Comparison of ENCODE assay signal across 8 cellular contexts in genomic region chr19:34962945-34963530, GRCh38. TPM values are rescaled to one million over a fixed set of nuclear protein-coding genes. Genes with fewer than 3 reads are reported as not detected.
DNase-seq lines count a peak whose midpoint lies in the region; ATAC-seq, FAIRE-seq and TF ChIP-seq lines count a peak whose summit lies in the region.

No MANE protein-coding gene starts in this region.

- H3K4me2 ChIP-seq in GM12878 (ENCODE audit: control insufficient read depth, insufficient read depth) (peak overlapping the region; percentile 81), HepG2 (ENCODE audit: low read depth, low read length) (peak overlapping the region; percentile 87)

- ATAC-seq in GM12878, result peak; percentile 14
- ATAC-seq in HepG2, result peak; percentile 42
- no peak for ATAC-seq in HG03439 (IDR thresholded peaks at IDR 0.05; ENCODE audit: unreplicated experiment)
- ATAC-seq in GM19452 (IDR thresholded peaks at IDR 0.05; ENCODE audit: unreplicated experiment), result no peak

- 32% methylated on average over 9 of the region's 9 CpGs for WGBS in GM12878 (ENCODE audit: insufficient coverage, insufficient replicate concordance, low lambda C conversion rate, missing lambda C conversion rate)
- WGBS in HepG2 (ENCODE audit: low lambda C conversion rate), result 5% methylated on average over 9 of the region's 9 CpGs
- 32 to 36% methylated on average over 9 of the region's 9 CpGs for WGBS in tibial nerve, 2 donors

- CTCF ChIA-PET in GM12878 (lab: Yijun Ruan, JAX), result interaction anchor here (0.6 to 1.0 kb wide), 2 partner anchors 76 to 174 kb away, joined by 3 read pairs; no protein-coding TSS in a partner anchor
- CTCF ChIA-PET in HepG2 (lab: Yijun Ruan, JAX; ENCODE audit: low intra/inter-chr PET ratio, low total read pairs), result no interaction called here

- RAD21 ChIA-PET in GM12878 (lab: Charles Lee; ENCODE audit: unreplicated experiment), result interaction anchor here (0.9 kb wide), 1 partner anchor 38 kb away, joined by 3 read pairs; no protein-coding TSS in a partner anchor

- H3K4me1 ChIP-seq in GM12878 (ENCODE audit: control insufficient read depth, insufficient read depth, low read length) (peaks cover 4% of the 10 kb centered on the region), HepG2 (ENCODE audit: insufficient read depth, low read length) (peaks cover 54% of the 10 kb centered on the region), tibial nerve (peaks cover 0 to 23% (median 14%) of the 10 kb centered on the region in 4 donors)

- H3K9ac ChIP-seq in GM12878 (ENCODE audit: control insufficient read depth, insufficient read depth, low read length) (peak overlapping the region; percentile 64), HepG2 (ENCODE audit: insufficient read depth, low read depth, low read length) (peak overlapping the region; percentile 77)

- SMC1A ChIA-PET in GM12878 (lab: Charles Lee; ENCODE audit: uncharacterized antibody, unreplicated experiment), result interaction anchor here (0.6 to 2.2 kb wide), 3 partner anchors 10 to 525 kb away, joined by 3 to 7 read pairs (median 4); no protein-coding TSS in a partner anchor

- H3K9me3 ChIP-seq in GM12878 (replicated peaks; ENCODE audit: control insufficient read depth, insufficient read depth, low read length), result peaks cover 27% of the 10 kb centered on the region
- 0 out of 2 replicates have a peak, but pooled peaks cover 6% of the 10 kb centered on the region for H3K9me3 ChIP-seq in HepG2 (ENCODE audit: low read length)
- H3K9me3 ChIP-seq in tibial nerve, result peaks cover 0 to 45% (median 10%) of the 10 kb centered on the region in 4 donors

- no TSS peak for BruUV-seq in GM12878 (replicated peaks; lab: Mats Ljungman, UMichigan)
- no TSS peak for BruUV-seq in HepG2 (replicated peaks; lab: Mats Ljungman, UMichigan)

- TF ChIP-seq CTCF in GM12878 (IDR thresholded peaks at IDR 0.05 in 2 of 3, conservative IDR thresholded peaks at IDR 0.05 in 1 of 3; ENCODE audit: control insufficient read depth in 2 of 3, extremely low read depth in 1 of 3, insufficient read depth in 1 of 3, low read depth in 3 of 3, low read length in 3 of 3) (no peak), HepG2 (CRISPR knock-in tag; IDR thresholded peaks at IDR 0.05) (no peak), tibial nerve (IDR thresholded peaks at IDR 0.05) (no peak)

- H3K4me3 ChIP-seq in GM12878 (peak overlapping the region; percentile 80), HepG2 (replicated peaks in 1 of 3; ENCODE audit: insufficient read depth in 1 of 3, low read depth in 2 of 3, low read length in 3 of 3) (peak overlapping the region; percentile 87 to 96 (median 96)), tibial nerve (peak overlapping the region; percentile 77 to 96 (median 89))

- intact Hi-C loops in GM12878 (cut with micrococcal nuclease; ENCODE audit: unreplicated experiment), result no loop called here
- intact Hi-C loops in HepG2 (cut with micrococcal nuclease; ENCODE audit: unreplicated experiment), result no loop called here

- TF ChIP-seq RAD21 in GM12878 (IDR thresholded peaks at IDR 0.05; ENCODE audit: insufficient read depth, low read depth, low read length), result no peak
- no peak for TF ChIP-seq RAD21 in HepG2 (CRISPR knock-in tag; IDR thresholded peaks at IDR 0.05)

- no peaks in the 10 kb centered on the region for H3K27me3 ChIP-seq in GM12878 (replicated peaks in 1 of 2; ENCODE audit: control insufficient read depth in 2 of 2, insufficient read depth in 2 of 2, low read length in 1 of 2)
- H3K27me3 ChIP-seq in HepG2 (ENCODE audit: control insufficient read depth in 1 of 2, insufficient read depth in 2 of 2, low read length in 2 of 2), result peaks cover 1 to 16% of the 10 kb centered on the region in 2 experiments; a peak in 2 of 5 replicates
- H3K27me3 ChIP-seq in tibial nerve, result no peaks in the 10 kb centered on the region

- H3K36me3 ChIP-seq in GM12878 (ENCODE audit: control insufficient read depth in 2 of 2, insufficient read depth in 2 of 2, low read length in 1 of 2), result peaks cover 10 to 11% of the 10 kb centered on the region in 2 experiments; a peak in 3 of 4 replicates
- peaks cover 17 to 30% of the 10 kb centered on the region in 2 experiments for H3K36me3 ChIP-seq in HepG2 (replicated peaks in 1 of 2; ENCODE audit: control insufficient read depth in 1 of 2, insufficient read depth in 2 of 2, low read length in 2 of 2)
- peaks cover 7 to 38% (median 26%) of the 10 kb centered on the region in 3 donors for H3K36me3 ChIP-seq in tibial nerve

- DNase-seq in AG20443 (ENCODE audit: low spot score) (peak; percentile 41), HuH-7 (ENCODE audit: low spot score) (peak; percentile 23), GM12878 (ENCODE audit: low read depth, low spot score) (no peak), HepG2 (ENCODE audit: low spot score) (no peak), tibial nerve (ENCODE audit: low spot score in 2 of 2) (no peak)
- no peak for DNase-seq in stimulated activated naive CD4-positive, alpha-beta T cell treated with Interleukin-2 at 50 U/mL for 16 hours (lab: John Stamatoyannopoulos, UW)

- POLR2A ChIA-PET in GM12878 (lab: Charles Lee), result interaction anchor here (0.5 kb wide), 1 partner anchor 121 kb away, joined by 4 read pairs; no protein-coding TSS in a partner anchor
- POLR2A ChIA-PET in HepG2 (lab: Yijun Ruan, JAX), result interaction anchor here (1.1 to 1.3 kb wide), 3 partner anchors 32 to 43 kb away, joined by 4 read pairs; partner anchors contain the start of gene ZNF30

- TF ChIP-seq EP300 in GM12878 (IDR thresholded peaks at IDR 0.05; ENCODE audit: borderline replicate concordance in 1 of 2, control insufficient read depth in 1 of 2, low read depth in 2 of 2, low read length in 2 of 2) (no peak), HepG2 (IDR thresholded peaks at IDR 0.05; ENCODE audit: low read depth in 2 of 2, low read length in 2 of 2) (no peak), HepG2 (CRISPR knock-in tag; IDR thresholded peaks at IDR 0.05; ENCODE audit: borderline replicate concordance) (no peak), tibial nerve (IDR thresholded peaks at IDR 0.05) (no peak)

- H2AFZ ChIP-seq in GM12878 (ENCODE audit: control insufficient read depth, low read depth, low read length), result peak overlapping the region; percentile 95
- H2AFZ ChIP-seq in HepG2 (ENCODE audit: low read length), result no peak overlapping the region

- TF ChIP-seq POLR2A in GM12878 (IDR thresholded peaks at IDR 0.05; ENCODE audit: low read depth, low read length) (no peak), HepG2 (IDR thresholded peaks at IDR 0.05; ENCODE audit: insufficient read depth in 1 of 2, low read depth in 2 of 2, low read length in 2 of 2) (no peak), tibial nerve (IDR thresholded peaks at IDR 0.05) (no peak)

- peaks cover 7% of the 10 kb centered on the region for H3K79me2 ChIP-seq in GM12878 (ENCODE audit: control insufficient read depth, insufficient read depth, low read length)
- peaks cover 33% of the 10 kb centered on the region for H3K79me2 ChIP-seq in HepG2 (ENCODE audit: insufficient read depth, low read length)

- H3K27ac ChIP-seq in GM12878 (ENCODE audit: control insufficient read depth, insufficient read depth) (no peak overlapping the region; the same call in 1 of the 2 replicates), HepG2 (ENCODE audit: extremely low read length, insufficient read depth, low read length) (peak overlapping the region; percentile 63), tibial nerve (peak overlapping the region in 2 of 4 donors; percentile 58 to 66)

- FAIRE-seq in GM12878 (lab: Jason Lieb, UNC) (no peak), HepG2 (lab: Jason Lieb, UNC) (no peak)

- H4K20me1 ChIP-seq in GM12878 (ENCODE audit: control insufficient read depth, insufficient read depth), result no peaks in the 10 kb centered on the region
- H4K20me1 ChIP-seq in HepG2 (ENCODE audit: insufficient read depth, low read length), result peaks cover 23% of the 10 kb centered on the region; the same call in 1 of the 2 replicates

- in situ Hi-C loops in GM12878 (cut with MboI) (loop anchor here (25.0 kb wide), 1 partner anchor 1399 kb away; no protein-coding TSS in a partner anchor), HepG2 (cut with HindIII; ENCODE audit: extremely low pct_ligation_motif_present, low pct_unique_long_range_greater_than_20kb) (no loop called here)

RNA-seq across cellular contexts. Expression of gene ZNF792, which starts 1.0 kb away (rescaled TPM):
- total RNA-seq in GM12878 (2013; cell fraction: nucleolus; rRNA removed), result 26.2 and 26.7 TPM in 2 replicates
- total RNA-seq in GM12878 (2014; rRNA removed), result 2.3 and 2.8 TPM in 2 replicates
- 2.2 and 2.6 TPM in 2 replicates for total RNA-seq in GM12878 (2014; rRNA removed; fragmentation: Illumina TruSeq; extraction: Trizol)
- total RNA-seq in GM12878 (2021), result 2.0 and 2.2 TPM in 2 replicates
- polyA plus RNA-seq in GM12878 (2011; ENCODE audit: low read depth), result 2.1 TPM
- 4.8 and 5.3 TPM in 2 replicates for polyA plus RNA-seq in GM12878 (2011; rRNA removed)
- polyA plus RNA-seq in GM12878 (2011; cell fraction: cytosol; rRNA removed), result 3.6 TPM in 2 replicates
- 4.4 and 6.2 TPM in 2 replicates for polyA plus RNA-seq in GM12878 (2011; cell fraction: nucleus; rRNA removed)
- 2.0 and 2.4 TPM in 2 replicates for polyA plus RNA-seq in GM12878 (2012)
- polyA plus RNA-seq in GM12878 (2014; fragmentation: Illumina TruSeq; extraction: Trizol), result 1.2 and 1.3 TPM in 2 replicates
- polyA plus RNA-seq in GM12878 (2014; fragmentation: Nextera tagmentation; extraction: Ambion mirVana), result under 1 TPM; 0.53 to 0.63 TPM
- polyA plus RNA-seq in GM12878 (2014; rRNA removed), result 0.97 and 1.0 TPM in 2 replicates
- 1 to 10 TPM in 1 of 2 experiments, under 1 TPM in 1; 0.87 to 1.3 TPM for polyA plus RNA-seq in GM12878 (2016; fragmentation: Nextera tagmentation; extraction: Ambion mirVana)
- 18.5 and 19.5 TPM in 2 replicates for polyA minus RNA-seq in GM12878 (2011; rRNA and poly(A)+ RNA removed)
- polyA minus RNA-seq in GM12878 (2011; cell fraction: cytosol; rRNA and poly(A)+ RNA removed), result 3.1 and 3.7 TPM in 2 replicates
- polyA minus RNA-seq in GM12878 (2011; cell fraction: nucleus; rRNA and poly(A)+ RNA removed), result 18.0 and 19.1 TPM in 2 replicates
- total RNA-seq in HepG2 (2016; rRNA removed; fragmentation: Illumina TruSeq; extraction: Trizol), result 5.5 and 6.3 TPM in 2 replicates
- total RNA-seq in HepG2 (2016; cell fraction: cytosol; rRNA removed; fragmentation: Illumina TruSeq; extraction: Trizol; ENCODE audit: low read depth), result 0.61 and 0.88 TPM in 2 replicates
- 4.8 and 6.5 TPM in 2 replicates for total RNA-seq in HepG2 (2016; cell fraction: insoluble cytoplasmic fraction; rRNA removed; fragmentation: Illumina TruSeq; extraction: Trizol)
- total RNA-seq in HepG2 (2016; cell fraction: membrane; rRNA removed; fragmentation: Illumina TruSeq; extraction: Trizol), result 3.4 TPM in 2 replicates
- total RNA-seq in HepG2 (2016; cell fraction: nucleus; rRNA removed; fragmentation: Illumina TruSeq; extraction: Trizol), result 4.8 and 6.0 TPM in 2 replicates
- polyA plus RNA-seq in HepG2 (2011; rRNA removed), result 9.1 and 11.5 TPM in 2 replicates
- polyA plus RNA-seq in HepG2 (2011; cell fraction: cytosol; rRNA removed), result 6.9 and 7.9 TPM in 2 replicates
- polyA plus RNA-seq in HepG2 (2011; cell fraction: nucleus; rRNA removed), result 8.8 and 9.8 TPM in 2 replicates
- polyA plus RNA-seq in HepG2 (2012), result 4.4 and 4.5 TPM in 2 replicates
- 0.40 and 0.45 TPM in 2 replicates for polyA plus RNA-seq in HepG2 (2016; cell fraction: cytosol; fragmentation: Illumina TruSeq; extraction: Trizol; ENCODE audit: low read depth)
- 2.9 and 3.3 TPM in 2 replicates for polyA plus RNA-seq in HepG2 (2016; cell fraction: insoluble cytoplasmic fraction; fragmentation: Illumina TruSeq; extraction: Trizol; ENCODE audit: low read depth)
- polyA plus RNA-seq in HepG2 (2016; cell fraction: membrane; fragmentation: Illumina TruSeq; extraction: Trizol; ENCODE audit: low read depth), result 1.0 and 1.2 TPM in 2 replicates
- polyA plus RNA-seq in HepG2 (2016; cell fraction: nucleus; fragmentation: Illumina TruSeq; extraction: Trizol; ENCODE audit: insufficient read depth, low read depth), result 3.7 and 4.6 TPM in 2 replicates
- polyA minus RNA-seq in HepG2 (2011; rRNA and poly(A)+ RNA removed; ENCODE audit: low replicate concordance), result 5.1 and 35.3 TPM in 2 replicates
- 17.0 and 18.6 TPM in 2 replicates for polyA minus RNA-seq in HepG2 (2011; cell fraction: cytosol; rRNA and poly(A)+ RNA removed)
- polyA minus RNA-seq in HepG2 (2011; cell fraction: nucleus; rRNA and poly(A)+ RNA removed), result 31.9 and 39.7 TPM in 2 replicates
- total RNA-seq in tibial nerve, result 1 to 10 TPM; 2.3 to 7.1 (median 5.5) TPM

RNA-seq across cellular contexts. Expression of gene ZNF30, which starts 36.3 kb away (rescaled TPM):
- total RNA-seq in GM12878 (2013; cell fraction: nucleolus; rRNA removed), result 3.3 and 3.9 TPM in 2 replicates
- total RNA-seq in GM12878 (2014; rRNA removed) (0.82 and 0.85 TPM in 2 replicates), GM12878 (2014; rRNA removed; fragmentation: Illumina TruSeq; extraction: Trizol) (1.2 and 1.5 TPM in 2 replicates), GM12878 (2021) (0.98 and 1.2 TPM in 2 replicates), HepG2 (2016; rRNA removed; fragmentation: Illumina TruSeq; extraction: Trizol) (4.4 and 6.2 TPM in 2 replicates), tibial nerve (1 to 10 TPM; 1.2 to 4.3 (median 3.1) TPM)
- polyA plus RNA-seq in GM12878 (2011; ENCODE audit: low read depth), result 1.2 TPM
- polyA plus RNA-seq in GM12878 (2011; rRNA removed) (2.3 and 3.1 TPM in 2 replicates), GM12878 (2014; fragmentation: Illumina TruSeq; extraction: Trizol) (0.97 and 2.8 TPM in 2 replicates), GM12878 (2014; fragmentation: Nextera tagmentation; extraction: Ambion mirVana) (1 to 10 TPM; 1.2 to 1.6 TPM), GM12878 (2014; rRNA removed) (0.80 and 1.1 TPM in 2 replicates), GM12878 (2016; fragmentation: Nextera tagmentation; extraction: Ambion mirVana) (1 to 10 TPM; 1.3 to 1.8 TPM), HepG2 (2011; rRNA removed) (2.1 and 2.3 TPM in 2 replicates)
- 1.1 and 1.3 TPM in 2 replicates for polyA plus RNA-seq in GM12878 (2011; cell fraction: cytosol; rRNA removed)
- polyA plus RNA-seq in GM12878 (2011; cell fraction: nucleus; rRNA removed), result 1.7 TPM in 2 replicates
- 1.1 TPM in 2 replicates for polyA plus RNA-seq in GM12878 (2012)
- 2.2 and 2.3 TPM in 2 replicates for polyA minus RNA-seq in GM12878 (2011; rRNA and poly(A)+ RNA removed)
- polyA minus RNA-seq in GM12878 (2011; cell fraction: cytosol; rRNA and poly(A)+ RNA removed), result 0.94 and 1.6 TPM in 2 replicates
- 2.7 and 3.8 TPM in 2 replicates for polyA minus RNA-seq in GM12878 (2011; cell fraction: nucleus; rRNA and poly(A)+ RNA removed)
- total RNA-seq in HepG2 (2016; cell fraction: cytosol; rRNA removed; fragmentation: Illumina TruSeq; extraction: Trizol; ENCODE audit: low read depth), result 1.3 and 1.4 TPM in 2 replicates
- 4.0 and 6.2 TPM in 2 replicates for total RNA-seq in HepG2 (2016; cell fraction: insoluble cytoplasmic fraction; rRNA removed; fragmentation: Illumina TruSeq; extraction: Trizol)
- 1.6 and 2.0 TPM in 2 replicates for total RNA-seq in HepG2 (2016; cell fraction: membrane; rRNA removed; fragmentation: Illumina TruSeq; extraction: Trizol)
- total RNA-seq in HepG2 (2016; cell fraction: nucleus; rRNA removed; fragmentation: Illumina TruSeq; extraction: Trizol), result 2.9 TPM in 2 replicates
- 0.99 and 2.0 TPM in 2 replicates for polyA plus RNA-seq in HepG2 (2011; cell fraction: cytosol; rRNA removed)
- 1.7 and 2.2 TPM in 2 replicates for polyA plus RNA-seq in HepG2 (2011; cell fraction: nucleus; rRNA removed)
- polyA plus RNA-seq in HepG2 (2012), result 2.0 and 2.3 TPM in 2 replicates
- polyA plus RNA-seq in HepG2 (2016; cell fraction: cytosol; fragmentation: Illumina TruSeq; extraction: Trizol; ENCODE audit: low read depth), result 0.37 and 0.49 TPM in 2 replicates
- 4.0 and 4.7 TPM in 2 replicates for polyA plus RNA-seq in HepG2 (2016; cell fraction: insoluble cytoplasmic fraction; fragmentation: Illumina TruSeq; extraction: Trizol; ENCODE audit: low read depth)
- polyA plus RNA-seq in HepG2 (2016; cell fraction: membrane; fragmentation: Illumina TruSeq; extraction: Trizol; ENCODE audit: low read depth), result 0.87 and 1.1 TPM in 2 replicates
- 5.5 and 5.9 TPM in 2 replicates for polyA plus RNA-seq in HepG2 (2016; cell fraction: nucleus; fragmentation: Illumina TruSeq; extraction: Trizol; ENCODE audit: insufficient read depth, low read depth)
- 2.0 and 3.4 TPM in 2 replicates for polyA minus RNA-seq in HepG2 (2011; rRNA and poly(A)+ RNA removed; ENCODE audit: low replicate concordance)
- 1.5 and 1.8 TPM in 2 replicates for polyA minus RNA-seq in HepG2 (2011; cell fraction: cytosol; rRNA and poly(A)+ RNA removed)
- 3.5 and 4.0 TPM in 2 replicates for polyA minus RNA-seq in HepG2 (2011; cell fraction: nucleus; rRNA and poly(A)+ RNA removed)

RNA-seq across cellular contexts. Expression of gene GRAMD1A, which starts 37.1 kb away (rescaled TPM):
- 208 and 225 TPM in 2 replicates for total RNA-seq in GM12878 (2013; cell fraction: nucleolus; rRNA removed)
- total RNA-seq in GM12878 (2014; rRNA removed) (36.1 and 41.9 TPM in 2 replicates), GM12878 (2014; rRNA removed; fragmentation: Illumina TruSeq; extraction: Trizol) (14.8 and 16.9 TPM in 2 replicates), GM12878 (2021) (69.1 and 71.0 TPM in 2 replicates), HepG2 (2016; rRNA removed; fragmentation: Illumina TruSeq; extraction: Trizol) (8.0 and 14.7 TPM in 2 replicates), tibial nerve (100 to 1,000 TPM in 1 of 4 donors, 10 to 100 TPM in 3; 53.1 to 108 (median 61.6) TPM)
- 20.0 TPM for polyA plus RNA-seq in GM12878 (2011; ENCODE audit: low read depth)
- polyA plus RNA-seq in GM12878 (2011; rRNA removed) (32.2 and 60.8 TPM in 2 replicates), GM12878 (2014; fragmentation: Illumina TruSeq; extraction: Trizol) (21.9 and 32.7 TPM in 2 replicates), GM12878 (2014; fragmentation: Nextera tagmentation; extraction: Ambion mirVana) (1 to 10 TPM in 1 of 2 experiments, under 1 TPM in 1; 0.79 to 2.0 TPM), GM12878 (2014; rRNA removed) (73.6 and 79.8 TPM in 2 replicates), GM12878 (2016; fragmentation: Nextera tagmentation; extraction: Ambion mirVana) (10 to 100 TPM; 22.1 to 37.9 TPM), HepG2 (2011; rRNA removed) (171 and 181 TPM in 2 replicates)
- polyA plus RNA-seq in GM12878 (2011; cell fraction: cytosol; rRNA removed), result 67.4 and 69.1 TPM in 2 replicates
- polyA plus RNA-seq in GM12878 (2011; cell fraction: nucleus; rRNA removed), result 169 and 199 TPM in 2 replicates
- 48.1 and 61.6 TPM in 2 replicates for polyA plus RNA-seq in GM12878 (2012)
- polyA minus RNA-seq in GM12878 (2011; rRNA and poly(A)+ RNA removed), result 47.9 and 85.8 TPM in 2 replicates
- 31.1 and 31.4 TPM in 2 replicates for polyA minus RNA-seq in GM12878 (2011; cell fraction: cytosol; rRNA and poly(A)+ RNA removed)
- 29.5 and 41.4 TPM in 2 replicates for polyA minus RNA-seq in GM12878 (2011; cell fraction: nucleus; rRNA and poly(A)+ RNA removed)
- 23.3 and 25.4 TPM in 2 replicates for total RNA-seq in HepG2 (2016; cell fraction: cytosol; rRNA removed; fragmentation: Illumina TruSeq; extraction: Trizol; ENCODE audit: low read depth)
- 7.2 and 15.9 TPM in 2 replicates for total RNA-seq in HepG2 (2016; cell fraction: insoluble cytoplasmic fraction; rRNA removed; fragmentation: Illumina TruSeq; extraction: Trizol)
- 26.9 and 28.0 TPM in 2 replicates for total RNA-seq in HepG2 (2016; cell fraction: membrane; rRNA removed; fragmentation: Illumina TruSeq; extraction: Trizol)
- total RNA-seq in HepG2 (2016; cell fraction: nucleus; rRNA removed; fragmentation: Illumina TruSeq; extraction: Trizol), result 17.9 and 19.7 TPM in 2 replicates
- 68.5 and 120 TPM in 2 replicates for polyA plus RNA-seq in HepG2 (2011; cell fraction: cytosol; rRNA removed)
- polyA plus RNA-seq in HepG2 (2011; cell fraction: nucleus; rRNA removed), result 669 and 1,022 TPM in 2 replicates
- polyA plus RNA-seq in HepG2 (2012), result 68.6 and 85.6 TPM in 2 replicates
- 47.6 and 52.1 TPM in 2 replicates for polyA plus RNA-seq in HepG2 (2016; cell fraction: cytosol; fragmentation: Illumina TruSeq; extraction: Trizol; ENCODE audit: low read depth)
- 11.6 and 19.2 TPM in 2 replicates for polyA plus RNA-seq in HepG2 (2016; cell fraction: insoluble cytoplasmic fraction; fragmentation: Illumina TruSeq; extraction: Trizol; ENCODE audit: low read depth)
- polyA plus RNA-seq in HepG2 (2016; cell fraction: membrane; fragmentation: Illumina TruSeq; extraction: Trizol; ENCODE audit: low read depth), result 43.5 and 50.9 TPM in 2 replicates
- 55.7 and 69.0 TPM in 2 replicates for polyA plus RNA-seq in HepG2 (2016; cell fraction: nucleus; fragmentation: Illumina TruSeq; extraction: Trizol; ENCODE audit: insufficient read depth, low read depth)
- polyA minus RNA-seq in HepG2 (2011; rRNA and poly(A)+ RNA removed; ENCODE audit: low replicate concordance), result 32.3 and 120 TPM in 2 replicates
- 59.4 and 66.8 TPM in 2 replicates for polyA minus RNA-seq in HepG2 (2011; cell fraction: cytosol; rRNA and poly(A)+ RNA removed)
- 94.2 and 105 TPM in 2 replicates for polyA minus RNA-seq in HepG2 (2011; cell fraction: nucleus; rRNA and poly(A)+ RNA removed)

Comparison
In these comparisons a context has a peak if more than half of its experiments do, and no peak if none do; other contexts are left out.
1. DNase-seq: peak in AG20443 (single experiment) and HuH-7 (single experiment); none in GM12878 (single experiment), HepG2 (single experiment), tibial nerve (0 of 2) and stimulated activated naive CD4-positive, alpha-beta T cell treated with Interleukin-2 at 50 U/mL for 16 hours (single experiment).
2. ATAC-seq: peak in GM12878 (single experiment) and HepG2 (single experiment); none in HG03439 (single experiment) and GM19452 (single experiment).
3. Peak in every context shown above with its lines, with median percentiles within 50 percentile points of each other: H3K4me3 ChIP-seq.